8 cellular contexts compared by ENCODE assay signal in the genomic region with DNA sequence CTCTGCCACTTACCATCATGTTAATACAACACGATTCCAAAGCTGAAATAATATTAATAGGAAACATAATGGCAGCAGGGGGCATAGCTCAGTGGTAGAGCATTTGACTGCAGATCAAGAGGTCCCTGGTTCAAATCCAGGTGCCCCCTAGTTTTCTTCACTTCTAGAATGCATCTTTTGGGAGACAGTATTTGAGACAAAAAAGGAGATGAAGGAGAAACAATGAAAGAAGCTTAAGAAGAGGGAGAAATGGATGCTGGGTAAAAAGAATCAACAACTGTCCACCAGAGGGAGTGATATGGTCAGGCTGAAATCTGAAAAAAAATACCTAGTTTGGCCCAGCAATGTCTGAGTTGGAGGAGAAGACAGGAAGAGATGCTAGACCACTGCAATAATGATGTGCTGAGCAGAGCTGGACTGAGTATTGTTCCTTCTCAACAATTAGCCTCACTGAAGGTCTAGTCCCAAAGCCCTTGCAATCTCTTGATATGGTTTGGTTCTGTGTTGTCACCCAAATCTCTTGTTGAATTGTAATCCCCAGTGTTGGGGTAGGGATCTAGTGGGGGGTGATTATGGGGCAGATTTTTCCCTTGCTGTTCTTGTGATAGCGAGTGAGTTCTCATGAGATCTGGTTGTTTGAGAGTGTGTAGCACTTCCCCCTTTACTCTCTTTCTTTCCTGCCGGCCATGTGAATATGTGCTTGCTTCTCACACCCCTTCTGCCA. TPM values are rescaled to one million over a fixed set of nuclear protein-coding genes. Genes with fewer than 3 reads are reported as not detected.
DNase-seq lines count a peak whose midpoint lies in the region; ATAC-seq, FAIRE-seq and TF ChIP-seq lines count a peak whose summit lies in the region.

No MANE protein-coding gene starts in this region.

- CTCF ChIA-PET in A549 (lab: Yijun Ruan, JAX) = interaction anchor here (0.6 to 4.7 kb wide), 23 partner anchors 8 to 1565 kb away, joined by 3 to 25 read pairs (median 4); a partner anchor contains a TSS

- no peaks in the 10 kb centered on the region for H3K36me3 Mint-ChIP-seq in neural progenitor cell

- no peaks in the 10 kb centered on the region for H4K20me1 ChIP-seq in neural progenitor cell (ENCODE audit: low read depth)

- H3K9ac ChIP-seq in neural progenitor cell = no peak overlapping the region

- POLR2A ChIA-PET in A549 (lab: Yijun Ruan, JAX) = interaction anchor here (0.8 to 2.0 kb wide), 3 partner anchors 48 to 113 kb away, joined by 3 to 13 read pairs (median 3); a partner anchor contains a TSS

- TF ChIP-seq EP300 in A549 (IDR thresholded peaks at IDR 0.05) (no peak), esophagus muscularis mucosa (IDR thresholded peaks at IDR 0.05) (no peak)

- TF ChIP-seq POLR2A in A549 (IDR thresholded peaks at IDR 0.05; ENCODE audit: low read length) (no peak), esophagus muscularis mucosa (IDR thresholded peaks at IDR 0.05; ENCODE audit: low read depth) (no peak)

- no peak overlapping the region for H3K27ac Mint-ChIP-seq in neural progenitor cell

- H3K9me3 ChIP-seq in A549 (no peaks in the 10 kb centered on the region), RWPE2 (ENCODE audit: severe bottlenecking) (no peaks in the 10 kb centered on the region), esophagus muscularis mucosa (no peaks in the 10 kb centered on the region), neural progenitor cell (ENCODE audit: low read depth) (no peaks in the 10 kb centered on the region)

- peak; percentile 61 for FAIRE-seq in A549 (lab: Jason Lieb, UNC)

- H3K36me3 ChIP-seq in RWPE2 (ENCODE audit: low read depth) (no peaks in the 10 kb centered on the region), esophagus muscularis mucosa (no peaks in the 10 kb centered on the region), neural progenitor cell (no peaks in the 10 kb centered on the region)

- no peak overlapping the region for H3K4me3 ChIP-seq in A549
- H3K4me3 ChIP-seq in RWPE2 (ENCODE audit: severe bottlenecking) = no peak overlapping the region
- H3K4me3 ChIP-seq in esophagus muscularis mucosa = no peak overlapping the region
- H3K4me3 ChIP-seq in neural progenitor cell = no peak overlapping the region

- TF ChIP-seq RAD21 in A549 (conservative IDR thresholded peaks at IDR 0.05 in 1 of 2, IDR thresholded peaks at IDR 0.05 in 1 of 2) = peak; percentile 51 to 66

- H3K4me1 Mint-ChIP-seq in neural progenitor cell = no peaks in the 10 kb centered on the region

- 67% methylated on average over 3 of the region's 3 CpGs for WGBS in A549 (ENCODE audit: missing lambda C conversion rate)
- 85% methylated on average over 3 of the region's 3 CpGs for WGBS in esophagus muscularis mucosa

- no peak overlapping the region for H2AFZ ChIP-seq in neural progenitor cell (replicated peaks)

- H3K9me3 Mint-ChIP-seq in neural progenitor cell = peaks cover 3% of the 10 kb centered on the region

- H3K4me2 ChIP-seq in A549 (no peak overlapping the region), neural progenitor cell (no peak overlapping the region)

- H3K27me3 ChIP-seq in RWPE2 (ENCODE audit: insufficient read depth, poor library complexity, severe bottlenecking) (no peaks in the 10 kb centered on the region), esophagus muscularis mucosa (no peaks in the 10 kb centered on the region), neural progenitor cell (no peaks in the 10 kb centered on the region)

- H3K27ac ChIP-seq in A549 (no peak overlapping the region), RWPE2 (ENCODE audit: poor library complexity, severe bottlenecking) (no peak overlapping the region), esophagus muscularis mucosa (replicated peaks in 1 of 4) (no peak overlapping the region), neural progenitor cell (no peak overlapping the region)

- no peaks in the 10 kb centered on the region for H3F3A ChIP-seq in neural progenitor cell (ENCODE audit: low read depth)

- ATAC-seq in A549 (peak; percentile 95), RWPE2 (ENCODE audit: low read depth) (peak; percentile 88)

- TF ChIP-seq CTCF in A549 (IDR thresholded peaks at IDR 0.05) (peak; percentile 55), GM12872 (IDR thresholded peaks at IDR 0.05; ENCODE audit: insufficient read depth, low read depth, low read length) (peak; percentile 65), RWPE2 (IDR thresholded peaks at IDR 0.05; ENCODE audit: poor library complexity, severe bottlenecking) (peak; percentile 75), esophagus muscularis mucosa (IDR thresholded peaks at IDR 0.05) (peak; percentile 21 to 50 (median 29)), neural progenitor cell (IDR thresholded peaks at IDR 0.05) (peak; percentile 54)

- DNase-seq in A549 (ENCODE audit: low read depth in 1 of 2, low spot score in 1 of 2) = peak; percentile 87 to 88
- DNase-seq in HuH-7 (ENCODE audit: low spot score) = peak; percentile 59
- no peak for DNase-seq in RWPE2 (ENCODE audit: low spot score)
- DNase-seq in esophagus muscularis mucosa (ENCODE audit: extremely low spot score) = no peak
- no peak for DNase-seq in neural progenitor cell (ENCODE audit: low spot score)
- DNase-seq in NCI-H1436 (lab: John Stamatoyannopoulos, UW) = no peak
- no peak for DNase-seq in occipital lobe (lab: John Stamatoyannopoulos, UW)

- intact Hi-C loops in esophagus muscularis mucosa (cut with DNase I) = no loop called here

- no peaks in the 10 kb centered on the region for H3K79me2 ChIP-seq in neural progenitor cell (ENCODE audit: low read depth)

- no peaks in the 10 kb centered on the region for H3K4me1 ChIP-seq in A549
- no peaks in the 10 kb centered on the region for H3K4me1 ChIP-seq in RWPE2 (ENCODE audit: insufficient read depth, poor library complexity, severe bottlenecking)
- H3K4me1 ChIP-seq in esophagus muscularis mucosa = no peaks in the 10 kb centered on the region
- H3K4me1 ChIP-seq in neural progenitor cell = no peaks in the 10 kb centered on the region

- H3K27me3 Mint-ChIP-seq in neural progenitor cell (ENCODE audit: insufficient read depth, low read depth) = peaks cover 3% of the 10 kb centered on the region

- no peak overlapping the region for H3K4me3 Mint-ChIP-seq in neural progenitor cell

TF ChIP-seq in A549, 52 proteins besides CTCF, POLR2A, EP300 and RAD21 (continues in another document):
- TF ChIP-seq SMC3 (IDR thresholded peaks at IDR 0.05) (peak; percentile 51), EHF (CRISPR knock-in tag; IDR thresholded peaks at IDR 0.05) (no peak), JUNB (IDR thresholded peaks at IDR 0.05) (no peak), CBX2 (IDR thresholded peaks at IDR 0.05; ENCODE audit: borderline replicate concordance, low read depth) (no peak), SREBF2 (IDR thresholded peaks at IDR 0.05) (peak; percentile 60), RARB (CRISPR knock-in tag; IDR thresholded peaks at IDR 0.05) (0 out of 2 replicates have a peak, but pooled peaks have one; percentile 30), CEBPB (IDR thresholded peaks at IDR 0.05) (no peak), BHLHE40 (IDR thresholded peaks at IDR 0.05; ENCODE audit: low read depth, low read length) (no peak), FOSB (CRISPR knock-in tag; IDR thresholded peaks at IDR 0.05) (no peak), PHF8 (IDR thresholded peaks at IDR 0.05; ENCODE audit: borderline replicate concordance, low read depth) (no peak), HOXB13 (CRISPR knock-in tag; IDR thresholded peaks at IDR 0.05; ENCODE audit: low read depth) (no peak), EHMT2 (IDR thresholded peaks at IDR 0.05; ENCODE audit: low read depth) (no peak), TFCP2L1 (CRISPR knock-in tag; IDR thresholded peaks at IDR 0.05) (0 out of 2 replicates have a peak, but pooled peaks have one; percentile 33)
- TF ChIP-seq, protein P1, sequence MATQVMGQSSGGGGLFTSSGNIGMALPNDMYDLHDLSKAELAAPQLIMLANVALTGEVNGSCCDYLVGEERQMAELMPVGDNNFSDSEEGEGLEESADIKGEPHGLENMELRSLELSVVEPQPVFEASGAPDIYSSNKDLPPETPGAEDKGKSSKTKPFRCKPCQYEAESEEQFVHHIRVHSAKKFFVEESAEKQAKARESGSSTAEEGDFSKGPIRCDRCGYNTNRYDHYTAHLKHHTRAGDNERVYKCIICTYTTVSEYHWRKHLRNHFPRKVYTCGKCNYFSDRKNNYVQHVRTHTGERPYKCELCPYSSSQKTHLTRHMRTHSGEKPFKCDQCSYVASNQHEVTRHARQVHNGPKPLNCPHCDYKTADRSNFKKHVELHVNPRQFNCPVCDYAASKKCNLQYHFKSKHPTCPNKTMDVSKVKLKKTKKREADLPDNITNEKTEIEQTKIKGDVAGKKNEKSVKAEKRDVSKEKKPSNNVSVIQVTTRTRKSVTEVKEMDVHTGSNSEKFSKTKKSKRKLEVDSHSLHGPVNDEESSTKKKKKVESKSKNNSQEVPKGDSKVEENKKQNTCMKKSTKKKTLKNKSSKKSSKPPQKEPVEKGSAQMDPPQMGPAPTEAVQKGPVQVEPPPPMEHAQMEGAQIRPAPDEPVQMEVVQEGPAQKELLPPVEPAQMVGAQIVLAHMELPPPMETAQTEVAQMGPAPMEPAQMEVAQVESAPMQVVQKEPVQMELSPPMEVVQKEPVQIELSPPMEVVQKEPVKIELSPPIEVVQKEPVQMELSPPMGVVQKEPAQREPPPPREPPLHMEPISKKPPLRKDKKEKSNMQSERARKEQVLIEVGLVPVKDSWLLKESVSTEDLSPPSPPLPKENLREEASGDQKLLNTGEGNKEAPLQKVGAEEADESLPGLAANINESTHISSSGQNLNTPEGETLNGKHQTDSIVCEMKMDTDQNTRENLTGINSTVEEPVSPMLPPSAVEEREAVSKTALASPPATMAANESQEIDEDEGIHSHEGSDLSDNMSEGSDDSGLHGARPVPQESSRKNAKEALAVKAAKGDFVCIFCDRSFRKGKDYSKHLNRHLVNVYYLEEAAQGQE (IDR thresholded peaks at IDR 0.05) = no peak
- TF ChIP-seq, protein P2, sequence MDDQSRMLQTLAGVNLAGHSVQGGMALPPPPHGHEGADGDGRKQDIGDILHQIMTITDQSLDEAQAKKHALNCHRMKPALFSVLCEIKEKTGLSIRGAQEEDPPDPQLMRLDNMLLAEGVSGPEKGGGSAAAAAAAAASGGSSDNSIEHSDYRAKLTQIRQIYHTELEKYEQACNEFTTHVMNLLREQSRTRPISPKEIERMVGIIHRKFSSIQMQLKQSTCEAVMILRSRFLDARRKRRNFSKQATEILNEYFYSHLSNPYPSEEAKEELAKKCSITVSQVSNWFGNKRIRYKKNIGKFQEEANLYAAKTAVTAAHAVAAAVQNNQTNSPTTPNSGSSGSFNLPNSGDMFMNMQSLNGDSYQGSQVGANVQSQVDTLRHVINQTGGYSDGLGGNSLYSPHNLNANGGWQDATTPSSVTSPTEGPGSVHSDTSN (IDR thresholded peaks at IDR 0.05) = no peak

RNA-seq across cellular contexts. Expression of a gene that starts 48.3 kb away (rescaled TPM):
- polyA plus RNA-seq in A549 (2011; rRNA removed) (8.0 and 9.9 TPM in 2 replicates), A549 (2017; fragmentation: RNase III; extraction: RNeasy Plus Mini Kit Qiagen cat#74134 plus additional on column Dnase treatment) (6.6 to 10.1 TPM (median 7.4 TPM) in 3 replicates)
- polyA plus RNA-seq in A549 (2012; cell fraction: cytosol; rRNA removed) = 7.6 and 9.1 TPM in 2 replicates
- polyA plus RNA-seq in A549 (2012; cell fraction: nucleus; rRNA removed) = 39.0 and 39.5 TPM in 2 replicates
- 8.8 and 10.0 TPM in 2 replicates for polyA minus RNA-seq in A549 (2011; rRNA and poly(A)+ RNA removed)
- total RNA-seq in esophagus muscularis mucosa (10 to 100 TPM in 3 of 4 donors, 1 to 10 TPM in 1; 8.4 to 12.2 (median 11.9) TPM), neural progenitor cell (ENCODE audit: low replicate concordance) (5.5 and 12.0 TPM in 2 replicates), occipital lobe (13.3 TPM)

Comparison
In these comparisons a context has a peak if more than half of its experiments do, and no peak if none do; other contexts are left out.
1. DNase-seq: peak in A549 (2 of 2) and HuH-7 (single experiment); none in RWPE2 (single experiment), esophagus muscularis mucosa (single experiment), neural progenitor cell (single experiment), NCI-H1436 (single experiment) and occipital lobe (single experiment).
2. Peak in every context shown above with its lines, with median percentiles within 50 percentile points of each other: CTCF ChIP-seq.